ENCODE assay signal across 10 cellular contexts in the genomic region with DNA sequence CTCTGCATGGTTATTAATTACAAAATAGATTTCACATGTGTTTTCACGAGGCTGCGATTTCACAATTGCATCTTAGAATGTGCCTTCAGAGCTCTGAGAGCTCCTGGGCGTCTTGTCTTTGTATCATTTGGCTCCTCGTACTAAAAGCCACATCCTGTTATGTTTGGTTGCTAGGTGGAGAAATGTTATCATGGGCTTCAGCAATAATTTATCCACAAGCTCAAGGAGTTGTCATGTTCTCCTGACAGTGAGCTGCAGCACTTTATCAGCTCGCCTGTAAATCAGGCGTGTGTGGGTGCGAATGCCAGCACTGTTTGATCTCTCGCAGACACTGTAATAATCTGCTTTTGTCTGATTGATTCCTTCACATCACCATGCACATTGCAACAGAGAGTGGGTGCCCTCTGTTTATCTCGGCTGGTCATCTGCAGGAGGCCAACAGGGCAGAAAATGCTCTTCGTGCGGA.
A peak's percentile ranks its signal among the peaks of the same experiment; 100 is the strongest.
DNase-seq lines count a peak whose midpoint lies in the region; TF ChIP-seq lines count a peak whose summit lies in the region.
"Had no signal": no experiment of that assay in that cellular context is flagged by ENCODE, and none has a peak within 500 bp of the region (broad histone marks: within the 10 kb centered on the region; RNA-seq: fewer than 3 reads in every experiment).

No MANE protein-coding gene starts in this region.

- DNase-seq in NCI-H2227 (lab: John Stamatoyannopoulos, UW; ENCODE audit: unreplicated experiment) (peak; percentile 39), NCI-H2227 treated with DMSO at 0.1 percent for 48 hours (lab: John Stamatoyannopoulos, UW) (no peak), kidney epithelial cell (ENCODE audit: low read depth) (peak; percentile 14), tibial nerve (ENCODE audit: low spot score in 2 of 2) (peak in 1 of 2 donors; percentile 35), SW 1271 (lab: John Stamatoyannopoulos, UW) (no peak), esophagus squamous epithelium (lab: John Stamatoyannopoulos, UW) (no peak), NCI-H2081 (lab: John Stamatoyannopoulos, UW) (no peak)
- DNase-seq in activated T-cell treated with anti-CD3 and anti-CD28 coated beads, Interleukin-2, amount 50 U/mL, for 24 hours, result peak; percentile 38
- DNase-seq: naive B cell had no signal

- intact Hi-C loops in esophagus squamous epithelium (cut with DNase I), result no loop called here

- no peaks in the 10 kb centered on the region for H3K27me3 Mint-ChIP-seq in activated T-cell treated with anti-CD3 and anti-CD28 coated beads, Interleukin-2, amount 50 U/mL, for 24 hours

- H3K9me3 ChIP-seq in tibial nerve (peaks cover 0 to 9% (median 0%) of the 10 kb centered on the region in 4 donors), esophagus squamous epithelium (no peaks in the 10 kb centered on the region)

- H3K36me3 ChIP-seq in kidney epithelial cell (ENCODE audit: control insufficient read depth, insufficient read depth, low read length), result no peaks in the 10 kb centered on the region
- no peaks in the 10 kb centered on the region for H3K36me3 ChIP-seq in tibial nerve
- H3K36me3 ChIP-seq in esophagus squamous epithelium, result no peaks in the 10 kb centered on the region

- WGBS in tibial nerve, 2 donors, result 35 to 42% methylated on average over 11 of the region's 11 CpGs
- 26 to 51% methylated on average over 7 to 11 of the region's 11 CpGs for WGBS in esophagus squamous epithelium, 2 donors

- TF ChIP-seq CTCF in kidney epithelial cell (IDR thresholded peaks at IDR 0.05; ENCODE audit: insufficient read depth, low read length, poor library complexity, severe bottlenecking) (no peak), tibial nerve (IDR thresholded peaks at IDR 0.05) (no peak), esophagus squamous epithelium (IDR thresholded peaks at IDR 0.05) (no peak)

- peak in 1 of 2 donors; percentile 75 for TF ChIP-seq EP300 in tibial nerve (IDR thresholded peaks at IDR 0.05)

- peaks cover 0 to 3% (median 0%) of the 10 kb centered on the region in 4 donors for H3K4me1 ChIP-seq in tibial nerve
- peaks cover 0 to 11% (median 7%) of the 10 kb centered on the region in 3 donors for H3K4me1 ChIP-seq in esophagus squamous epithelium

- H3K4me3 ChIP-seq in kidney epithelial cell (ENCODE audit: low read depth, low read length) (no peak overlapping the region), tibial nerve (no peak overlapping the region), esophagus squamous epithelium (no peak overlapping the region)

- H3K9me3 Mint-ChIP-seq in activated T-cell treated with anti-CD3 and anti-CD28 coated beads, Interleukin-2, amount 50 U/mL, for 24 hours, result peaks cover 21% of the 10 kb centered on the region

- peak overlapping the region in 3 of 4 donors; percentile 28 to 34 (median 34) for H3K27ac ChIP-seq in tibial nerve
- H3K27ac ChIP-seq in esophagus squamous epithelium, result peak overlapping the region in 1 of 4 donors; percentile 34
- H3K27ac ChIP-seq: 22Rv1 had no signal

- H3K27ac Mint-ChIP-seq in activated T-cell treated with anti-CD3 and anti-CD28 coated beads, Interleukin-2, amount 50 U/mL, for 24 hours, result peak overlapping the region; percentile 71
- H3K27ac Mint-ChIP-seq: naive B cell had no signal

- TF ChIP-seq POLR2A in tibial nerve (IDR thresholded peaks at IDR 0.05), result no peak
- no peak for TF ChIP-seq POLR2A in esophagus squamous epithelium (IDR thresholded peaks at IDR 0.05)

- peak overlapping the region; percentile 34 for H3K4me3 Mint-ChIP-seq in activated T-cell treated with anti-CD3 and anti-CD28 coated beads, Interleukin-2, amount 50 U/mL, for 24 hours
- H3K4me3 Mint-ChIP-seq: naive B cell had no signal

- peaks cover 70% of the 10 kb centered on the region for H3K4me1 Mint-ChIP-seq in activated T-cell treated with anti-CD3 and anti-CD28 coated beads, Interleukin-2, amount 50 U/mL, for 24 hours (ENCODE audit: low read depth)

- H3K36me3 Mint-ChIP-seq in activated T-cell treated with anti-CD3 and anti-CD28 coated beads, Interleukin-2, amount 50 U/mL, for 24 hours (ENCODE audit: low read depth), result peaks cover 10% of the 10 kb centered on the region

- no peaks in the 10 kb centered on the region for H3K27me3 ChIP-seq in kidney epithelial cell (ENCODE audit: control insufficient read depth, insufficient read depth, low read length)
- H3K27me3 ChIP-seq in tibial nerve, result no peaks in the 10 kb centered on the region
- H3K27me3 ChIP-seq in esophagus squamous epithelium, result peaks cover 0 to 15% (median 0%) of the 10 kb centered on the region in 4 donors

Comparison
In these comparisons a context has a peak if more than half of its experiments do, and no peak if none do; other contexts are left out.
1. DNase-seq: peak in NCI-H2227 (single experiment), activated T-cell treated with anti-CD3 and anti-CD28 coated beads, Interleukin-2, amount 50 U/mL, for 24 hours (single experiment) and kidney epithelial cell (single experiment); none in NCI-H2227 treated with DMSO at 0.1 percent for 48 hours (single experiment), SW 1271 (0 of 2), esophagus squamous epithelium (single experiment) and NCI-H2081 (0 of 2).